ENCODE assay signal across 9 cellular contexts in genomic region chr10:106175760-106176377, GRCh38.
DNase-seq lines count a peak whose midpoint lies in the region; ATAC-seq and TF ChIP-seq lines count a peak whose summit lies in the region.
"Had no signal": no experiment of that assay in that cellular context is flagged by ENCODE, and none has a peak within 500 bp of the region (broad histone marks: within the 10 kb centered on the region; RNA-seq: fewer than 3 reads in every experiment).

No MANE protein-coding gene starts in this region.

- no peak overlapping the region for H3K4me3 Mint-ChIP-seq in CD4-positive, alpha-beta memory T cell
- H3K4me3 Mint-ChIP-seq: naive thymus-derived CD4-positive, alpha-beta T cell had no signal

- H3K9me3 Mint-ChIP-seq in CD4-positive, alpha-beta memory T cell, result peaks cover 0 to 10% (median 6%) of the 10 kb centered on the region in 8 donors
- H3K9me3 Mint-ChIP-seq: naive thymus-derived CD4-positive, alpha-beta T cell had no signal

- no peaks in the 10 kb centered on the region for H3K4me1 ChIP-seq in lower lobe of right lung
- no peaks in the 10 kb centered on the region for H3K4me1 ChIP-seq in CD4-positive, alpha-beta memory T cell (ENCODE audit: insufficient read depth, low read length)

- TF ChIP-seq CTCF in lower lobe of right lung (IDR thresholded peaks at IDR 0.05), result peak; percentile 21

- intact Hi-C loops in lower lobe of right lung (cut with DNase I), result no loop called here
- intact Hi-C loops in CD4-positive, alpha-beta memory T cell (cut with micrococcal nuclease), result loop anchor here (10.0 kb wide), 1 partner anchor 381 kb away; no protein-coding TSS in a partner anchor

- peak; percentile 33 for DNase-seq in DMS114 treated with DMSO at 0.1 percent for 48 hours (lab: John Stamatoyannopoulos, UW; ENCODE audit: unreplicated experiment)
- peak; percentile 24 for DNase-seq in HS-5 (ENCODE audit: low read depth)
- peak; percentile 7 for DNase-seq in amniotic stem cell (lab: John Stamatoyannopoulos, UW)
- DNase-seq in lower lobe of right lung, result no peak
- DNase-seq in HUDEP-2 (lab: John Stamatoyannopoulos, UW; ENCODE audit: unreplicated experiment in 76 of 76), result no peak
- no peak for DNase-seq in CD4-positive, alpha-beta memory T cell
- DNase-seq: naive thymus-derived CD4-positive, alpha-beta T cell had no signal

- no peak overlapping the region for H3K4me3 ChIP-seq in lower lobe of right lung
- no peak overlapping the region for H3K4me3 ChIP-seq in CD4-positive, alpha-beta memory T cell (ENCODE audit: low read length in 2 of 2)

- no peak overlapping the region for H3K27ac Mint-ChIP-seq in CD4-positive, alpha-beta memory T cell
- H3K27ac Mint-ChIP-seq: naive thymus-derived CD4-positive, alpha-beta T cell had no signal

- H3K4me1 Mint-ChIP-seq in CD4-positive, alpha-beta memory T cell, result no peaks in the 10 kb centered on the region
- H3K4me1 Mint-ChIP-seq: naive thymus-derived CD4-positive, alpha-beta T cell had no signal

- no peaks in the 10 kb centered on the region for H3K36me3 Mint-ChIP-seq in CD4-positive, alpha-beta memory T cell
- H3K36me3 Mint-ChIP-seq: naive thymus-derived CD4-positive, alpha-beta T cell had no signal

- no peak overlapping the region for H3K27ac ChIP-seq in lower lobe of right lung
- no peak overlapping the region for H3K27ac ChIP-seq in CD4-positive, alpha-beta memory T cell (ENCODE audit: low read depth, low read length)

- no peaks in the 10 kb centered on the region for H3K36me3 ChIP-seq in lower lobe of right lung
- no peaks in the 10 kb centered on the region for H3K36me3 ChIP-seq in CD4-positive, alpha-beta memory T cell (ENCODE audit: insufficient read depth, low read length)

- no peaks in the 10 kb centered on the region for H3K27me3 ChIP-seq in lower lobe of right lung (ENCODE audit: low read depth)
- H3K27me3 ChIP-seq in CD4-positive, alpha-beta memory T cell (ENCODE audit: insufficient read depth, low read length), result no peaks in the 10 kb centered on the region

- H3K27me3 Mint-ChIP-seq in CD4-positive, alpha-beta memory T cell, result no peaks in the 10 kb centered on the region

- no peak for ATAC-seq in lower lobe of right lung
- ATAC-seq in HG03175 (IDR thresholded peaks at IDR 0.05; ENCODE audit: unreplicated experiment), result no peak
- no peak for ATAC-seq in GM19455 (IDR thresholded peaks at IDR 0.05; ENCODE audit: unreplicated experiment)
- ATAC-seq: naive thymus-derived CD4-positive, alpha-beta T cell had no signal

- H3K9me3 ChIP-seq in lower lobe of right lung, result no peaks in the 10 kb centered on the region
- no peaks in the 10 kb centered on the region for H3K9me3 ChIP-seq in CD4-positive, alpha-beta memory T cell (ENCODE audit: control insufficient read depth in 1 of 2, low read length in 2 of 2)

- CTCF ChIA-PET in CD4-positive, alpha-beta memory T cell (lab: Charles Lee; ENCODE audit: partially characterized antibody), result no interaction called here

- POLR2A ChIA-PET in CD4-positive, alpha-beta memory T cell (lab: Charles Lee; ENCODE audit: partially characterized antibody), result no interaction called here

Comparison
In these comparisons a context has a peak if more than half of its experiments do, and no peak if none do; other contexts are left out.
1. DNase-seq: peak in DMS114 treated with DMSO at 0.1 percent for 48 hours (single experiment), HS-5 (single experiment) and amniotic stem cell (single experiment); none in lower lobe of right lung (single experiment), HUDEP-2 (0 of 76) and CD4-positive, alpha-beta memory T cell (0 of 5).